In the genomic region with DNA sequence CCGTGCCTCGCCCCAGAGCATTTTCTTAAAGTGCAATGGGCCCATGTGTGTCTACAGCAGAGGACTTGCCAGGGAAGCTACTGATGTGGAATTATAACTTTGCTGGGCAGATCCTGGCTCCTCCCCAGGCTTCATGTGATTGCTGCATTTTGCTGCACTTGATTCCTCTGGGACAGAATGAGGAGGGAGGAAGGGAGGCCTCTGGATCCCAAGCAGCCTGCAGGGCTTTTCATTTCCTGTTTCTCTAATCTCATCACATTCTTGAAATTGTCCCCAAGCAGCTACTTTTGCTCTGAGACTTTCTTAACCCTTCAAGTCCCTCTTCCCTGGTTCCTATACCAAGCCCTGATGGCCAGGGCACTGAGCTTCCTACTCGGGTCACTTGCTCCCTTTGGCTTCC, we compare ENCODE assay signal across 11 cellular contexts.
DNase-seq lines count a peak whose midpoint lies in the region; ATAC-seq and TF ChIP-seq lines count a peak whose summit lies in the region.
"Had no signal": no experiment of that assay in that cellular context is flagged by ENCODE, and none has a peak within 500 bp of the region (broad histone marks: within the 10 kb centered on the region; RNA-seq: fewer than 3 reads in every experiment).

No MANE protein-coding gene starts in this region.

- peak overlapping the region; percentile 42 for H3K27ac ChIP-seq in ACC112 (ENCODE audit: low read depth, low read length)

- no peak overlapping the region for H3K4me3 ChIP-seq in ACC112 (ENCODE audit: low read depth, low read length)

- no peaks in the 10 kb centered on the region for H3K27me3 ChIP-seq in ACC112 (ENCODE audit: insufficient read depth, low read length)

- ATAC-seq in GM21381 (IDR thresholded peaks at IDR 0.05; ENCODE audit: unreplicated experiment) (no peak), HG03280 (IDR thresholded peaks at IDR 0.05; ENCODE audit: unreplicated experiment) (no peak)
- ATAC-seq: activated naive CD4-positive, alpha-beta T cell treated with anti-CD3 and anti-CD28 coated beads, Interleukin-2, amount 50 U/mL, for 72 hours had no signal

- peaks cover 28% of the 10 kb centered on the region for H3K4me1 ChIP-seq in ACC112 (ENCODE audit: control insufficient read depth, insufficient read depth, low read length, unreplicated experiment)

- H3K27me3 Mint-ChIP-seq in endothelial cell (ENCODE audit: unreplicated experiment), result peaks cover 2% of the 10 kb centered on the region
- H3K27me3 Mint-ChIP-seq in mesothelial cell of epicardium (ENCODE audit: low read depth), result no peaks in the 10 kb centered on the region
- H3K27me3 Mint-ChIP-seq: B cell had no signal

- DNase-seq in NCI-H226 (peak; percentile 55), endothelial cell (ENCODE audit: low spot score) (peak; percentile 34), mesothelial cell of epicardium (ENCODE audit: low spot score in 2 of 2, unreplicated experiment in 2 of 2) (peak in 1 of 2 experiments; percentile 39), DMS153 treated with DMSO at 0.1 percent for 48 hours (lab: John Stamatoyannopoulos, UW; ENCODE audit: unreplicated experiment) (no peak), NCI-H1105 treated with DMSO at 0.1 percent for 48 hours (lab: John Stamatoyannopoulos, UW) (no peak)
- DNase-seq: NCI-H1436 had no signal

- TF ChIP-seq CTCF in endothelial cell (IDR thresholded peaks at IDR 0.05; ENCODE audit: unreplicated experiment) (no peak), mesothelial cell of epicardium (IDR thresholded peaks at IDR 0.05; ENCODE audit: unreplicated experiment) (no peak)

- no peaks in the 10 kb centered on the region for H3K9me3 Mint-ChIP-seq in endothelial cell (ENCODE audit: unreplicated experiment)
- peaks cover 4% of the 10 kb centered on the region for H3K9me3 Mint-ChIP-seq in mesothelial cell of epicardium
- H3K9me3 Mint-ChIP-seq: activated naive CD4-positive, alpha-beta T cell treated with anti-CD3 and anti-CD28 coated beads, Interleukin-2, amount 50 U/mL, for 72 hours had no signal

- H3K79me2 ChIP-seq in ACC112 (ENCODE audit: control insufficient read depth, insufficient read depth, low read length, unreplicated experiment), result no peaks in the 10 kb centered on the region

- H3K36me3 Mint-ChIP-seq in endothelial cell (ENCODE audit: low read depth, unreplicated experiment) (no peaks in the 10 kb centered on the region), mesothelial cell of epicardium (no peaks in the 10 kb centered on the region)
- H3K36me3 Mint-ChIP-seq: activated naive CD4-positive, alpha-beta T cell treated with anti-CD3 and anti-CD28 coated beads, Interleukin-2, amount 50 U/mL, for 72 hours had no signal

- H3K4me3 Mint-ChIP-seq in endothelial cell (ENCODE audit: unreplicated experiment) (no peak overlapping the region), mesothelial cell of epicardium (no peak overlapping the region)
- H3K4me3 Mint-ChIP-seq: B cell had no signal

- H3K36me3 ChIP-seq in ACC112 (ENCODE audit: insufficient read depth, low read length), result no peaks in the 10 kb centered on the region

- peaks cover 39% of the 10 kb centered on the region for H3K4me1 Mint-ChIP-seq in endothelial cell (ENCODE audit: unreplicated experiment)
- peaks cover 26% of the 10 kb centered on the region for H3K4me1 Mint-ChIP-seq in mesothelial cell of epicardium
- H3K4me1 Mint-ChIP-seq: B cell had no signal

- no peak overlapping the region for H2AFZ ChIP-seq in ACC112 (ENCODE audit: low read length, unreplicated experiment)

- peak overlapping the region; percentile 84 for H3K27ac Mint-ChIP-seq in endothelial cell (ENCODE audit: unreplicated experiment)
- H3K27ac Mint-ChIP-seq in mesothelial cell of epicardium, result peak overlapping the region; percentile 47
- H3K27ac Mint-ChIP-seq: activated naive CD4-positive, alpha-beta T cell treated with anti-CD3 and anti-CD28 coated beads, Interleukin-2, amount 50 U/mL, for 72 hours; B cell had no signal

Comparison
In these comparisons a context has a peak if more than half of its experiments do, and no peak if none do; other contexts are left out.
1. DNase-seq: peak in NCI-H226 (single experiment) and endothelial cell (single experiment); none in DMS153 treated with DMSO at 0.1 percent for 48 hours (single experiment) and NCI-H1105 treated with DMSO at 0.1 percent for 48 hours (single experiment).